13 cellular contexts compared by ENCODE assay signal in genomic region chr3:242986-243706, GRCh38.
DNase-seq lines count a peak whose midpoint lies in the region; ATAC-seq and TF ChIP-seq lines count a peak whose summit lies in the region.
"Had no signal": no experiment of that assay in that cellular context is flagged by ENCODE, and none has a peak within 500 bp of the region (broad histone marks: within the 10 kb centered on the region; RNA-seq: fewer than 3 reads in every experiment).

No MANE protein-coding gene starts in this region.

- DNase-seq in DMS53 (lab: John Stamatoyannopoulos, UW) (peak; percentile 1), DMS53 treated with DMSO at 0.1 percent for 48 hours (lab: John Stamatoyannopoulos, UW; ENCODE audit: unreplicated experiment) (no peak), NCI-H1694 treated with DMSO at 0.1 percent for 48 hours (lab: John Stamatoyannopoulos, UW) (peak; percentile 32), epithelial cell of esophagus (ENCODE audit: low read depth) (peak; percentile 35), pons (ENCODE audit: low spot score) (peak; percentile 34), NCI-H128 (lab: John Stamatoyannopoulos, UW; ENCODE audit: unreplicated experiment) (no peak), activated gamma-delta T cell treated with Interleukin-2 at 50 U/mL for 16 hours (no peak)
- DNase-seq: activated CD4-positive, alpha-beta T cell treated with anti-CD3 and anti-CD28 coated beads, Interleukin-2, amount 50 U/mL, for 48 hours; activated naive CD4-positive, alpha-beta T cell treated with Interleukin-2 at 50 U/mL for 16 hours; cortex of kidney; posterior cingulate gyrus had no signal

- no peak for ATAC-seq in GM21723 (IDR thresholded peaks at IDR 0.05; ENCODE audit: unreplicated experiment)

- no peak for TF ChIP-seq CTCF in epithelial cell of esophagus (IDR thresholded peaks at IDR 0.05; ENCODE audit: insufficient read depth, low read depth, low read length, missing control alignments)

- H3K4me3 ChIP-seq in epithelial cell of esophagus (ENCODE audit: low read length) = no peak overlapping the region
- H3K4me3 ChIP-seq: suprapubic skin had no signal

Comparison
In these comparisons a context has a peak if more than half of its experiments do, and no peak if none do; other contexts are left out.
1. DNase-seq: peak in DMS53 (single experiment), NCI-H1694 treated with DMSO at 0.1 percent for 48 hours (single experiment), epithelial cell of esophagus (single experiment) and pons (single experiment); none in DMS53 treated with DMSO at 0.1 percent for 48 hours (single experiment), NCI-H128 (single experiment) and activated gamma-delta T cell treated with Interleukin-2 at 50 U/mL for 16 hours (single experiment).